ENCODE assay signal across 8 cellular contexts in the genomic region with DNA sequence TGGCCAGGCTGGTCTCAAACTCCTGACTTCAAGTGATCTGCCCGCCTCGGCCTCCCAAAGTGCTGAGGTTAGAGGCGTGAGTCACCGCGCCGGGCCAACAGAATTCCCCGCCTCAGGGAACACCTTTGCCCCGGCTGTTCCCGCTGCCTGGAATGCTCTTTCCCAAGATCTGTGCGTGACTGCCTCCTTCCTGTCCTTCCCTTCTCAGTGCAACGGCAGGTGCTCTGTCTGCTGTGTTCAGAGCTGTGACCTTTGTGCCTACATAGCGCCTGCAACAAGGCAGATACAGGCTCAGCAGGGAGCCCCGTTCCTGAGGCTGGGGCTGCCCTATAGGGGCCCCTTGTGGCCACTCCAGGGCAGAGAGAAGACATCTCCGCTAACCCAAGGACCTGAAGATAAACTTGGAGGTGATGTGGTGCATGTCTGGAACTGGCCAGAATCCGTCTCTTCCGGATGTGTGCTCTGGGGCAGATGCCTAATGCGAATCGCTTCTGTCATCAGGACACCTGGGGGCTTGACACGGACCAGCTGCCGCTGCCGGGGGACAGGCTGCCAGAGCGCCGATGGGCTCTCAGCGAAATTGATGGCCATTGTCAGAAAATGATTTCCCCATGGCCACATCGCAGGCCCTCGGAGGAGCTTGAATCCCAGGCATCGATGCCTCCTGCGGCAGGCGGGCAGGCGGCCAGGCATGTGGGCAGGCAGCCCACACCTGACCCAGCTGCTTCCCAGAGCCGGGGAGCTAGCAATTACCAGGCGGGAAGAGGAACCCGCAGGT.
DNase-seq lines count a peak whose midpoint lies in the region; ATAC-seq and TF ChIP-seq lines count a peak whose summit lies in the region.

No MANE protein-coding gene starts in this region.

- H3K27ac ChIP-seq in HL-60 (replicated peaks) = no peak overlapping the region

- DNase-seq in COLO668 (lab: John Stamatoyannopoulos, UW; ENCODE audit: unreplicated experiment) (peak; percentile 88), HL-60 (ENCODE audit: low read depth in 1 of 2, low spot score in 1 of 2) (peak in 1 of 2 experiments; percentile 73), NOMO-1 treated with dmso at 0.1 percent for 144 hours (lab: John Stamatoyannopoulos, UW; ENCODE audit: unreplicated experiment) (peak; percentile 36), iris pigment epithelial cell (ENCODE audit: low read depth) (peak; percentile 21)
- peak; percentile 23 for DNase-seq in activated naive CD8-positive, alpha-beta T cell treated with anti-CD3 and anti-CD28 coated beads, Interleukin-2, amount 50 U/mL, for 24 hours
- peak in 1 of 2 donors; percentile 54 for DNase-seq in stimulated activated naive CD8-positive, alpha-beta T cell treated with anti-CD3 and anti-CD28 coated beads, Interleukin-15, amount 100 ng/mL, for 72 hours
- no peak for DNase-seq in activated CD8-positive, alpha-beta memory T cell treated with anti-CD3 and anti-CD28 coated beads for 24 hours

- H3K4me3 Mint-ChIP-seq in activated naive CD8-positive, alpha-beta T cell treated with anti-CD3 and anti-CD28 coated beads, Interleukin-2, amount 50 U/mL, for 24 hours = no peak overlapping the region
- peak overlapping the region in 1 of 2 donors; percentile 4 for H3K4me3 Mint-ChIP-seq in stimulated activated naive CD8-positive, alpha-beta T cell treated with anti-CD3 and anti-CD28 coated beads, Interleukin-15, amount 100 ng/mL, for 72 hours

- no peaks in the 10 kb centered on the region for H3K27me3 ChIP-seq in HL-60 (ENCODE audit: insufficient read depth, poor library complexity, severe bottlenecking)

- H3K9me3 Mint-ChIP-seq in activated naive CD8-positive, alpha-beta T cell treated with anti-CD3 and anti-CD28 coated beads, Interleukin-2, amount 50 U/mL, for 24 hours = no peaks in the 10 kb centered on the region
- H3K9me3 Mint-ChIP-seq in stimulated activated naive CD8-positive, alpha-beta T cell treated with anti-CD3 and anti-CD28 coated beads, Interleukin-15, amount 100 ng/mL, for 72 hours = no peaks in the 10 kb centered on the region

- H3K4me3 ChIP-seq in HL-60 (replicated peaks; ENCODE audit: insufficient read depth, low read length) = no peak overlapping the region

- no peaks in the 10 kb centered on the region for H3K36me3 Mint-ChIP-seq in activated naive CD8-positive, alpha-beta T cell treated with anti-CD3 and anti-CD28 coated beads, Interleukin-2, amount 50 U/mL, for 24 hours (ENCODE audit: low read depth)

- H3K27ac Mint-ChIP-seq in activated naive CD8-positive, alpha-beta T cell treated with anti-CD3 and anti-CD28 coated beads, Interleukin-2, amount 50 U/mL, for 24 hours = no peak overlapping the region
- H3K27ac Mint-ChIP-seq in stimulated activated naive CD8-positive, alpha-beta T cell treated with anti-CD3 and anti-CD28 coated beads, Interleukin-15, amount 100 ng/mL, for 72 hours = peak overlapping the region in 1 of 2 donors; percentile 69

- H3K27me3 Mint-ChIP-seq in activated naive CD8-positive, alpha-beta T cell treated with anti-CD3 and anti-CD28 coated beads, Interleukin-2, amount 50 U/mL, for 24 hours = peaks cover 2% of the 10 kb centered on the region
- no peaks in the 10 kb centered on the region for H3K27me3 Mint-ChIP-seq in stimulated activated naive CD8-positive, alpha-beta T cell treated with anti-CD3 and anti-CD28 coated beads, Interleukin-15, amount 100 ng/mL, for 72 hours

- peaks cover 34% of the 10 kb centered on the region for H3K4me1 Mint-ChIP-seq in activated naive CD8-positive, alpha-beta T cell treated with anti-CD3 and anti-CD28 coated beads, Interleukin-2, amount 50 U/mL, for 24 hours
- peaks cover 70% of the 10 kb centered on the region for H3K4me1 Mint-ChIP-seq in stimulated activated naive CD8-positive, alpha-beta T cell treated with anti-CD3 and anti-CD28 coated beads, Interleukin-15, amount 100 ng/mL, for 72 hours

- peak; percentile 41 for ATAC-seq in activated naive CD8-positive, alpha-beta T cell treated with anti-CD3 and anti-CD28 coated beads, Interleukin-2, amount 50 U/mL, for 24 hours
- peak; percentile 69 for ATAC-seq in stimulated activated naive CD8-positive, alpha-beta T cell treated with anti-CD3 and anti-CD28 coated beads, Interleukin-15, amount 100 ng/mL, for 72 hours
- no peak for ATAC-seq in GM19328 (IDR thresholded peaks at IDR 0.05; ENCODE audit: unreplicated experiment)

- peak; percentile 73 for TF ChIP-seq CTCF in HL-60 (IDR thresholded peaks at IDR 0.05; ENCODE audit: insufficient read depth, low read length)
